Comparison of ENCODE assay signal across 2 cellular contexts in the genomic region with DNA sequence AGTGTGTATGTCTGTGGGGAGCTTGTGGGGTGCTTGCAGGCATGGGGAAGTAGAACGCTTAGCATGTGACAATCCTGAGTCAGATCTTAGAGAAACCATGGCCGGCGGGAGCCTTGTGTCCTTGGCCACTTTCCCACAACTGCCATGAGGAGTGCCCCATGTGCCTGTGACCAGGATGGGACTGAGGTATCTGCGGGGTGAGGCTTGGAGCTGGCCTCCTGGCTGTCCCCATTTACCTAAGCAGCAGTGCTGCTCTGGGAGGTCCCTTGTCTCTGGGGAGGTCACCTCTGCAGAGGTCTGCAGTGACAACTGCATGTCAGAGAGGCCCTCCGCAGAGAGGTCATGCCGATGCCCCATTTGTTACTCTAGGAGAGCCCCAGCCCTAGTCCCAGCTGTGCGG.
TF ChIP-seq lines count a peak whose summit lies in the region.

No MANE protein-coding gene starts in this region.

TF ChIP-seq in GM23338, 12 proteins besides CTCF, POLR2A, EP300 and RAD21:
- TF ChIP-seq ZNF462 (CRISPR knock-in tag; IDR thresholded peaks at IDR 0.05) (no peak), ETS1 (IDR thresholded peaks at IDR 0.05) (no peak), EZH2 (IDR thresholded peaks at IDR 0.05; ENCODE audit: low read depth, unreplicated experiment) (no peak), STAT1 (IDR thresholded peaks at IDR 0.05; ENCODE audit: unreplicated experiment) (no peak), CREB1 (CRISPR knock-in tag; IDR thresholded peaks at IDR 0.05; ENCODE audit: low read depth) (no peak), POLR2AphosphoS5 (IDR thresholded peaks at IDR 0.05; ENCODE audit: low read depth) (no peak)
- TF ChIP-seq, protein P1, sequence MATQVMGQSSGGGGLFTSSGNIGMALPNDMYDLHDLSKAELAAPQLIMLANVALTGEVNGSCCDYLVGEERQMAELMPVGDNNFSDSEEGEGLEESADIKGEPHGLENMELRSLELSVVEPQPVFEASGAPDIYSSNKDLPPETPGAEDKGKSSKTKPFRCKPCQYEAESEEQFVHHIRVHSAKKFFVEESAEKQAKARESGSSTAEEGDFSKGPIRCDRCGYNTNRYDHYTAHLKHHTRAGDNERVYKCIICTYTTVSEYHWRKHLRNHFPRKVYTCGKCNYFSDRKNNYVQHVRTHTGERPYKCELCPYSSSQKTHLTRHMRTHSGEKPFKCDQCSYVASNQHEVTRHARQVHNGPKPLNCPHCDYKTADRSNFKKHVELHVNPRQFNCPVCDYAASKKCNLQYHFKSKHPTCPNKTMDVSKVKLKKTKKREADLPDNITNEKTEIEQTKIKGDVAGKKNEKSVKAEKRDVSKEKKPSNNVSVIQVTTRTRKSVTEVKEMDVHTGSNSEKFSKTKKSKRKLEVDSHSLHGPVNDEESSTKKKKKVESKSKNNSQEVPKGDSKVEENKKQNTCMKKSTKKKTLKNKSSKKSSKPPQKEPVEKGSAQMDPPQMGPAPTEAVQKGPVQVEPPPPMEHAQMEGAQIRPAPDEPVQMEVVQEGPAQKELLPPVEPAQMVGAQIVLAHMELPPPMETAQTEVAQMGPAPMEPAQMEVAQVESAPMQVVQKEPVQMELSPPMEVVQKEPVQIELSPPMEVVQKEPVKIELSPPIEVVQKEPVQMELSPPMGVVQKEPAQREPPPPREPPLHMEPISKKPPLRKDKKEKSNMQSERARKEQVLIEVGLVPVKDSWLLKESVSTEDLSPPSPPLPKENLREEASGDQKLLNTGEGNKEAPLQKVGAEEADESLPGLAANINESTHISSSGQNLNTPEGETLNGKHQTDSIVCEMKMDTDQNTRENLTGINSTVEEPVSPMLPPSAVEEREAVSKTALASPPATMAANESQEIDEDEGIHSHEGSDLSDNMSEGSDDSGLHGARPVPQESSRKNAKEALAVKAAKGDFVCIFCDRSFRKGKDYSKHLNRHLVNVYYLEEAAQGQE (IDR thresholded peaks at IDR 0.05; ENCODE audit: unreplicated experiment) = no peak

TF ChIP-seq in WTC11, 78 proteins besides CTCF, POLR2A, EP300 and RAD21 (continued from another document):
- no peak for TF ChIP-seq AFF4 (CRISPR knock-in tag; IDR thresholded peaks at IDR 0.05; ENCODE audit: borderline replicate concordance)
- no peak for TF ChIP-seq ARID4B (CRISPR knock-in tag; IDR thresholded peaks at IDR 0.05; ENCODE audit: borderline replicate concordance)
- no peak for TF ChIP-seq KAT7 (CRISPR knock-in tag; IDR thresholded peaks at IDR 0.05; ENCODE audit: borderline replicate concordance)
- TF ChIP-seq, protein P2, sequence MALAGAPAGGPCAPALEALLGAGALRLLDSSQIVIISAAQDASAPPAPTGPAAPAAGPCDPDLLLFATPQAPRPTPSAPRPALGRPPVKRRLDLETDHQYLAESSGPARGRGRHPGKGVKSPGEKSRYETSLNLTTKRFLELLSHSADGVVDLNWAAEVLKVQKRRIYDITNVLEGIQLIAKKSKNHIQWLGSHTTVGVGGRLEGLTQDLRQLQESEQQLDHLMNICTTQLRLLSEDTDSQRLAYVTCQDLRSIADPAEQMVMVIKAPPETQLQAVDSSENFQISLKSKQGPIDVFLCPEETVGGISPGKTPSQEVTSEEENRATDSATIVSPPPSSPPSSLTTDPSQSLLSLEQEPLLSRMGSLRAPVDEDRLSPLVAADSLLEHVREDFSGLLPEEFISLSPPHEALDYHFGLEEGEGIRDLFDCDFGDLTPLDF (CRISPR knock-in tag; IDR thresholded peaks at IDR 0.05) = no peak
- no peak for TF ChIP-seq ZNF512 (CRISPR knock-in tag; IDR thresholded peaks at IDR 0.05; ENCODE audit: borderline replicate concordance)
- no peak for TF ChIP-seq NFE2L1 (CRISPR knock-in tag; IDR thresholded peaks at IDR 0.05)
